ENCODE assay signal across 18 cellular contexts in the genomic region with DNA sequence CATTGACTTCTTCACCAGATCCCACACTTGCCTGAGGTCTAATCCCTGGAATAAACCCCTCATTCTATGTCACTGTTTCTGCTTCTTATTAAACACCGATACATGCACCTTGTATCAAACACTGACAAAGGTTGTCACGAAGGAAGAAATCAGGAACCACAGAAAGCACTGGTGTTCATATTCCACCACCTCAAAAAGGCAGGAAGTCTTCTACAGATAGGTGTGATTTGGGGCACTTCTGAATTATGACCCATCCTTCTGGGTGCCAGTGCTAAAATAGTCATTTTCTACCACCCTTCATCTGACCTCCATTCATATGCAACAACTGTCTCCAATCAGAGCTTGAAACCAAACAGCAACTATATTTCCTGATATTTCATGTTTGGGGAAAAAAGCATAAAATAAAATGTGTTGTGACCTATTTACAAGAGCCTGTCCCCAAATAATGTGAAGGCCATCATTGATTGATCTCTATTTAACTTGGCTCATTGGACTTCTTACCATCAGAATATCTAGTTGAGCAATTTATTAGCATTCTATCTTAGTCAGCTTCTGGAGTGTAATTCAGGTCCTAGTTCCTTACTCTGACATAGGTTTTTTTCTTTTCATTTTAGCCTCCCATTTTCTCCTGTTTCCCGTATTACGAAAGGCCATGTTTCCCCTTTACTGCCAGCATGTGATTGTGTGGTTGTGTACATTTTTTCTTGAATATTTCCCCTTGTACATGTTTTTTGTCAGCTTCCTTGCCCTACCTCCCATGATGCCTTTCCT. TPM values are rescaled to one million over a fixed set of nuclear protein-coding genes. Genes with fewer than 3 reads are reported as not detected.
DNase-seq lines count a peak whose midpoint lies in the region; ATAC-seq and TF ChIP-seq lines count a peak whose summit lies in the region.
"Had no signal": no experiment of that assay in that cellular context is flagged by ENCODE, and none has a peak within 500 bp of the region (broad histone marks: within the 10 kb centered on the region; RNA-seq: fewer than 3 reads in every experiment).

No MANE protein-coding gene starts in this region.

- H3K23ac ChIP-seq in H9 (ENCODE audit: insufficient read length, low read depth, low read length): no peak overlapping the region

- intact Hi-C loops in Right ventricle myocardium inferior (cut with DNase I) (no loop called here), heart left ventricle (cut with DNase I) (no loop called here)

- H4K5ac ChIP-seq in H9 (ENCODE audit: insufficient read length, low read depth, low read length): no peak overlapping the region

- no peaks in the 10 kb centered on the region for H3K79me1 ChIP-seq in H9 (ENCODE audit: insufficient read depth, low read depth, low read length, poor library complexity, severe bottlenecking)

- H3K4me3 Mint-ChIP-seq in stimulated activated effector memory CD8-positive, alpha-beta T cell treated with anti-CD3 and anti-CD28 coated beads, Interleukin-12 subunit alpha, Interleukin-12 subunit beta, amount 100 ng/mL, for 72 hours: no peak overlapping the region
- no peak overlapping the region for H3K4me3 Mint-ChIP-seq in H9
- H3K4me3 Mint-ChIP-seq: activated naive CD4-positive, alpha-beta T cell treated with anti-CD3 and anti-CD28 coated beads, Interleukin-2, amount 50 U/mL, for 24 hours; naive B cell; WTC11 had no signal

- peaks cover 19% of the 10 kb centered on the region for H3K4me1 Mint-ChIP-seq in stimulated activated effector memory CD8-positive, alpha-beta T cell treated with anti-CD3 and anti-CD28 coated beads, Interleukin-12 subunit alpha, Interleukin-12 subunit beta, amount 100 ng/mL, for 72 hours
- no peaks in the 10 kb centered on the region for H3K4me1 Mint-ChIP-seq in H9
- H3K4me1 Mint-ChIP-seq: WTC11 had no signal

- no peak for DNase-seq in Right ventricle myocardium inferior (ENCODE audit: missing footprints)
- DNase-seq in heart left ventricle: no peak
- peak; percentile 43 for DNase-seq in SIG-M5 (lab: John Stamatoyannopoulos, UW)
- peak; percentile 26 for DNase-seq in fibroblast of the aortic adventitia (ENCODE audit: low read depth)
- DNase-seq in stimulated activated effector memory CD8-positive, alpha-beta T cell treated with anti-CD3 and anti-CD28 coated beads, Interleukin-12 subunit alpha, Interleukin-12 subunit beta, amount 100 ng/mL, for 72 hours (ENCODE audit: low spot score in 2 of 2): no peak
- DNase-seq in NCI-H1694 treated with DMSO at 0.1 percent for 48 hours (lab: John Stamatoyannopoulos, UW): no peak
- DNase-seq in H9: no peak
- DNase-seq: 8988T; left colon; naive B cell; NCI-H1694; NCI-H510A; retina; stimulated activated CD8-positive, alpha-beta memory T cell treated with anti-CD3 and anti-CD28 coated beads, Interleukin-4, amount 100 ng/mL, for 48 hours had no signal

- H2BK20ac ChIP-seq in H9 (ENCODE audit: low read depth, low read length, poor library complexity, severe bottlenecking): no peak overlapping the region

- H2BK15ac ChIP-seq in H9 (ENCODE audit: low read depth, low read length): no peak overlapping the region

- peak overlapping the region in 1 of 12 donors; percentile 65 for H3K27ac ChIP-seq in heart left ventricle
- no peak overlapping the region for H3K27ac ChIP-seq in H9 (ENCODE audit: insufficient read length, low read depth, low read length)

- H4K8ac ChIP-seq in H9 (replicated peaks; ENCODE audit: insufficient read length, low read depth, low read length): no peak overlapping the region

- no peaks in the 10 kb centered on the region for H3K27me3 Mint-ChIP-seq in H9 (ENCODE audit: low read depth)
- H3K27me3 Mint-ChIP-seq: activated naive CD4-positive, alpha-beta T cell treated with anti-CD3 and anti-CD28 coated beads, Interleukin-2, amount 50 U/mL, for 24 hours; naive B cell had no signal

- H2AK5ac ChIP-seq in H9 (ENCODE audit: insufficient read length, low read length): no peak overlapping the region

- no peak overlapping the region for H3K4me3 ChIP-seq in heart left ventricle
- H3K4me3 ChIP-seq in fibroblast of the aortic adventitia (ENCODE audit: low read depth, low read length): no peak overlapping the region

- H3K56ac ChIP-seq in H9 (ENCODE audit: insufficient read length, low read depth, low read length): no peak overlapping the region

- H3T11ph ChIP-seq in H9 (ENCODE audit: low read length): no peak overlapping the region

- H3K4me1 ChIP-seq in heart left ventricle (peaks cover 0 to 58% (median 0%) of the 10 kb centered on the region in 12 donors), H9 (ENCODE audit: insufficient read depth, low read length) (no peaks in the 10 kb centered on the region)

- no peaks in the 10 kb centered on the region for H3K27me3 ChIP-seq in heart left ventricle
- H3K27me3 ChIP-seq in H9 (ENCODE audit: insufficient read depth, low read length): no peaks in the 10 kb centered on the region

- no peak overlapping the region for H3K18ac ChIP-seq in H9 (ENCODE audit: insufficient read length, low read depth, low read length)

- no peak overlapping the region for H4K91ac ChIP-seq in H9 (ENCODE audit: insufficient read length, low read depth, low read length)

- H2BK12ac ChIP-seq in H9 (ENCODE audit: insufficient read length, low read depth, low read length): no peak overlapping the region

- H3K27ac Mint-ChIP-seq in stimulated activated effector memory CD8-positive, alpha-beta T cell treated with anti-CD3 and anti-CD28 coated beads, Interleukin-12 subunit alpha, Interleukin-12 subunit beta, amount 100 ng/mL, for 72 hours: peak overlapping the region; percentile 24
- no peak overlapping the region for H3K27ac Mint-ChIP-seq in H9
- H3K27ac Mint-ChIP-seq: activated naive CD4-positive, alpha-beta T cell treated with anti-CD3 and anti-CD28 coated beads, Interleukin-2, amount 50 U/mL, for 24 hours; WTC11 had no signal

- H3K9me3 Mint-ChIP-seq in stimulated activated effector memory CD8-positive, alpha-beta T cell treated with anti-CD3 and anti-CD28 coated beads, Interleukin-12 subunit alpha, Interleukin-12 subunit beta, amount 100 ng/mL, for 72 hours: no peaks in the 10 kb centered on the region
- H3K9me3 Mint-ChIP-seq in H9: no peaks in the 10 kb centered on the region; a peak in 1 of 5 replicates
- H3K9me3 Mint-ChIP-seq: activated naive CD4-positive, alpha-beta T cell treated with anti-CD3 and anti-CD28 coated beads, Interleukin-2, amount 50 U/mL, for 24 hours had no signal

- no peaks in the 10 kb centered on the region for H3K79me2 ChIP-seq in H9 (ENCODE audit: insufficient read depth, low read length)

- peaks cover 0 to 24% (median 11%) of the 10 kb centered on the region in 9 donors for H3K36me3 ChIP-seq in heart left ventricle

- H2AFZ ChIP-seq in H9 (ENCODE audit: low read length): no peak overlapping the region

- H3K36me3 Mint-ChIP-seq in stimulated activated effector memory CD8-positive, alpha-beta T cell treated with anti-CD3 and anti-CD28 coated beads, Interleukin-12 subunit alpha, Interleukin-12 subunit beta, amount 100 ng/mL, for 72 hours: peaks cover 28% of the 10 kb centered on the region
- peaks cover 0 to 4% (median 4%) of the 10 kb centered on the region in 3 experiments; a peak in 4 of 7 replicates for H3K36me3 Mint-ChIP-seq in H9 (ENCODE audit: insufficient read depth in 1 of 3, low read depth in 3 of 3)

- no peak overlapping the region for H3K4ac ChIP-seq in H9 (ENCODE audit: low read depth, low read length)

- no peak overlapping the region for H3K14ac ChIP-seq in H9 (ENCODE audit: insufficient read depth, low read length)

- peak; percentile 20 for ATAC-seq in Right ventricle myocardium inferior
- ATAC-seq in heart left ventricle: no peak
- peak; percentile 60 for ATAC-seq in stimulated activated effector memory CD8-positive, alpha-beta T cell treated with anti-CD3 and anti-CD28 coated beads, Interleukin-12 subunit alpha, Interleukin-12 subunit beta, amount 100 ng/mL, for 72 hours
- no peak for ATAC-seq in HG03460 (IDR thresholded peaks at IDR 0.05; ENCODE audit: unreplicated experiment)
- ATAC-seq: left colon, Panc1, WTC11 had no signal

- no peak overlapping the region for H2BK5ac ChIP-seq in H9 (ENCODE audit: insufficient read length, low read length)

- TF ChIP-seq POLR2A in heart left ventricle (IDR thresholded peaks at IDR 0.05): no peak

- TF ChIP-seq CTCF in heart left ventricle (IDR thresholded peaks at IDR 0.05): no peak
- no peak for TF ChIP-seq CTCF in fibroblast of the aortic adventitia (IDR thresholded peaks at IDR 0.05; ENCODE audit: insufficient read depth, low read length)
- no peak for TF ChIP-seq CTCF in H9 (conservative IDR thresholded peaks at IDR 0.05)

- H4K20me1 ChIP-seq in H9 (ENCODE audit: control insufficient read depth, insufficient read depth, insufficient read length): no peaks in the 10 kb centered on the region

- H3K9ac ChIP-seq in H9 (ENCODE audit: extremely low read depth, insufficient read length, low read length): no peak overlapping the region

- H3K4me2 ChIP-seq in H9 (ENCODE audit: insufficient read depth, insufficient read length, low read length): no peak overlapping the region

- no peaks in the 10 kb centered on the region for H3K23me2 ChIP-seq in H9 (ENCODE audit: insufficient read length, low read depth, low read length, poor library complexity, severe bottlenecking)

- no peak overlapping the region for H2BK120ac ChIP-seq in H9 (ENCODE audit: low read depth, low read length, poor library complexity, severe bottlenecking)

- H3K9me3 ChIP-seq in heart left ventricle: peaks cover 0 to 4% (median 0%) of the 10 kb centered on the region in 12 donors
- no peaks in the 10 kb centered on the region for H3K9me3 ChIP-seq in H9 (ENCODE audit: control insufficient read depth, low read depth, low read length)

- WGBS in heart left ventricle, 4 donors: 90 to 96% (median 92%) methylated on average over 4 of the region's 4 CpGs
- no CpG with 5 or more reads among the region's 4 CpGs for WGBS in H9 (ENCODE audit: extremely low coverage, insufficient read length, low lambda C conversion rate)

RNA-seq across cellular contexts. Expression of gene DUSP10, which starts 43.1 kb away (rescaled TPM):
- 3.2 TPM for total RNA-seq in Right ventricle myocardium inferior
- 1 to 10 TPM; 2.8 to 7.1 (median 4.4) TPM for total RNA-seq in heart left ventricle
- polyA plus RNA-seq in heart left ventricle: 1 to 10 TPM; 2.2 to 2.7 TPM
- 8.0 and 26.8 TPM in 2 replicates for total RNA-seq in fibroblast of the aortic adventitia (ENCODE audit: low replicate concordance)
- 2.0 and 3.2 TPM in 2 replicates for total RNA-seq in H9 (2021)

Comparison
In these comparisons a context has a peak if more than half of its experiments do, and no peak if none do; other contexts are left out.
1. ATAC-seq: peak in Right ventricle myocardium inferior (single experiment) and stimulated activated effector memory CD8-positive, alpha-beta T cell treated with anti-CD3 and anti-CD28 coated beads, Interleukin-12 subunit alpha, Interleukin-12 subunit beta, amount 100 ng/mL, for 72 hours (single experiment); none in heart left ventricle (0 of 4) and HG03460 (single experiment).
2. DNase-seq: peak in SIG-M5 (single experiment) and fibroblast of the aortic adventitia (single experiment); none in Right ventricle myocardium inferior (single experiment), heart left ventricle (0 of 5), stimulated activated effector memory CD8-positive, alpha-beta T cell treated with anti-CD3 and anti-CD28 coated beads, Interleukin-12 subunit alpha, Interleukin-12 subunit beta, amount 100 ng/mL, for 72 hours (0 of 2), NCI-H1694 treated with DMSO at 0.1 percent for 48 hours (single experiment) and H9 (single experiment).